8 cellular contexts compared by ENCODE assay signal in the genomic region with DNA sequence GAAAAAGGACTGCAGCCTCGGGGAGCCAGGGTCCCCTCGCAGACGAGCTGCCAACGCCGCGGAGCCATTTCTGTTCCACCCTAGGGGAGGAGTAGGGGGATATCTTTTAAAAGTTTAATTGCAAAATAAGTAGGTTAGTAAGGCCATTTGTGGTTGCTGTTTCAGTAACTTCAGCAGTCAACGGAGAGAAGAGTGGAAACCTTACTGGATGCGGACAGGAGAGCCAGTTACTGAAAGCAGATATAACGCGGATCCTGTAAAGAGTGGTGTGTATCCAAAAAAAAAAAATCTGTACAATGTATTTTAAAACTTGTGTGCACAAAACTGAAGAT. TPM values are rescaled to one million over a fixed set of nuclear protein-coding genes. Genes with fewer than 3 reads are reported as not detected.
DNase-seq lines count a peak whose midpoint lies in the region; ATAC-seq and TF ChIP-seq lines count a peak whose summit lies in the region.

No MANE protein-coding gene starts in this region.

- peak overlapping the region; percentile 99 for H3K4me3 ChIP-seq in CD4-positive, CD25-positive, alpha-beta regulatory T cell (ENCODE audit: low read depth, low read length)
- H3K4me3 ChIP-seq in MM.1S (ENCODE audit: low read length) (peak overlapping the region; percentile 80), coronary artery (peak overlapping the region; percentile 98)

- no peak for DNase-seq in CD4-positive, CD25-positive, alpha-beta regulatory T cell
- DNase-seq in MM.1S (no peak), coronary artery (ENCODE audit: low spot score) (no peak), nephron progenitor cell (no peak), NCI-H446 treated with DMSO at 0.1 percent for 48 hours (lab: John Stamatoyannopoulos, UW) (no peak), iPS-NIHi11 (ENCODE audit: low spot score) (no peak), GM10266 (ENCODE audit: extremely low spot score) (no peak)

- peak overlapping the region; percentile 99 to 100 (median 99) for H3K27ac Mint-ChIP-seq in CD4-positive, CD25-positive, alpha-beta regulatory T cell
- peak overlapping the region; percentile 99 for H3K27ac Mint-ChIP-seq in nephron progenitor cell

- no peaks in the 10 kb centered on the region for H3K27me3 ChIP-seq in CD4-positive, CD25-positive, alpha-beta regulatory T cell (ENCODE audit: control insufficient read depth, insufficient read depth, low read length)
- H3K27me3 ChIP-seq in MM.1S (replicated peaks; ENCODE audit: insufficient read depth, low read length) = no peaks in the 10 kb centered on the region

- peaks cover 0 to 10% (median 0%) of the 10 kb centered on the region in 7 donors for H3K9me3 Mint-ChIP-seq in CD4-positive, CD25-positive, alpha-beta regulatory T cell
- H3K9me3 Mint-ChIP-seq in nephron progenitor cell = no peaks in the 10 kb centered on the region

- H3K27me3 Mint-ChIP-seq in CD4-positive, CD25-positive, alpha-beta regulatory T cell = peaks cover 9% of the 10 kb centered on the region
- peaks cover 10% of the 10 kb centered on the region for H3K27me3 Mint-ChIP-seq in nephron progenitor cell (ENCODE audit: low read depth, poor library complexity)

- TF ChIP-seq CTCF in MM.1S (IDR thresholded peaks at IDR 0.05; ENCODE audit: low read length) (no peak), coronary artery (IDR thresholded peaks at IDR 0.05) (no peak), nephron progenitor cell (IDR thresholded peaks at IDR 0.05) (no peak), GM10266 (IDR thresholded peaks at IDR 0.05; ENCODE audit: control insufficient read depth, insufficient read depth, low read depth, missing control alignments) (no peak)

- peak overlapping the region; percentile 88 for H3K27ac ChIP-seq in CD4-positive, CD25-positive, alpha-beta regulatory T cell (ENCODE audit: insufficient read depth, low read length, poor library complexity, severe bottlenecking)
- H3K27ac ChIP-seq in MM.1S (ENCODE audit: low read length) (peak overlapping the region; percentile 77; the same call in 1 of the 2 replicates), coronary artery (peak overlapping the region; percentile 94 to 97)

- peaks cover 53% of the 10 kb centered on the region for H3K79me2 ChIP-seq in MM.1S (ENCODE audit: low read length)

- peak overlapping the region; percentile 90 to 100 (median 98) for H3K4me3 Mint-ChIP-seq in CD4-positive, CD25-positive, alpha-beta regulatory T cell
- H3K4me3 Mint-ChIP-seq in nephron progenitor cell = peak overlapping the region; percentile 99

- peaks cover 60% of the 10 kb centered on the region for H3K36me3 Mint-ChIP-seq in CD4-positive, CD25-positive, alpha-beta regulatory T cell
- H3K36me3 Mint-ChIP-seq in nephron progenitor cell (ENCODE audit: low read depth) = peaks cover 33% of the 10 kb centered on the region

- no peak for ATAC-seq in CD4-positive, CD25-positive, alpha-beta regulatory T cell (ENCODE audit: low read depth in 2 of 2)
- no peak for ATAC-seq in GM18868 (IDR thresholded peaks at IDR 0.05; ENCODE audit: unreplicated experiment)

- H3K9me3 ChIP-seq in CD4-positive, CD25-positive, alpha-beta regulatory T cell (ENCODE audit: control insufficient read depth in 2 of 2, low read length in 2 of 2) = no peaks in the 10 kb centered on the region
- H3K9me3 ChIP-seq in MM.1S (replicated peaks; ENCODE audit: insufficient read depth, low read length) = no peaks in the 10 kb centered on the region

- H3K36me3 ChIP-seq in CD4-positive, CD25-positive, alpha-beta regulatory T cell (ENCODE audit: control insufficient read depth, insufficient read depth, low read length) = peaks cover 33% of the 10 kb centered on the region
- peaks cover 21% of the 10 kb centered on the region; the same call in 1 of the 2 replicates for H3K36me3 ChIP-seq in MM.1S (replicated peaks; ENCODE audit: insufficient read depth, low read length)

- H3K4me1 Mint-ChIP-seq in CD4-positive, CD25-positive, alpha-beta regulatory T cell = peaks cover 18 to 41% (median 25%) of the 10 kb centered on the region in 4 donors
- peaks cover 39% of the 10 kb centered on the region for H3K4me1 Mint-ChIP-seq in nephron progenitor cell

- peaks cover 42% of the 10 kb centered on the region for H3F3A ChIP-seq in MM.1S (ENCODE audit: insufficient read depth, low read length)

- peak overlapping the region; percentile 85 for H3K9ac ChIP-seq in MM.1S (ENCODE audit: low read length)

- H4K20me1 ChIP-seq in MM.1S (ENCODE audit: insufficient read depth, low read length) = peaks cover 34% of the 10 kb centered on the region

- peak overlapping the region; percentile 75 for H3K4me2 ChIP-seq in MM.1S (ENCODE audit: low read depth, low read length)

- peak overlapping the region; percentile 57 for H2AFZ ChIP-seq in MM.1S (ENCODE audit: low read length)

- H3K9me2 ChIP-seq in MM.1S (replicated peaks; ENCODE audit: insufficient read depth, low read length) = no peaks in the 10 kb centered on the region

- H3K4me1 ChIP-seq in CD4-positive, CD25-positive, alpha-beta regulatory T cell (ENCODE audit: control insufficient read depth, insufficient read depth, low read length, poor library complexity, severe bottlenecking) = peaks cover 24% of the 10 kb centered on the region
- H3K4me1 ChIP-seq in MM.1S (ENCODE audit: low read length) = peaks cover 6% of the 10 kb centered on the region; the same call in 1 of the 2 replicates

RNA-seq across cellular contexts. Expression of gene BTG1, which starts 0.8 kb away (rescaled TPM):
- 1,342 TPM for total RNA-seq in CD4-positive, CD25-positive, alpha-beta regulatory T cell
- 100 to 1,000 TPM; 509 to 939 (median 769) TPM for polyA plus RNA-seq in CD4-positive, CD25-positive, alpha-beta regulatory T cell
